ENCODE assay signal across 7 cellular contexts in the genomic region with DNA sequence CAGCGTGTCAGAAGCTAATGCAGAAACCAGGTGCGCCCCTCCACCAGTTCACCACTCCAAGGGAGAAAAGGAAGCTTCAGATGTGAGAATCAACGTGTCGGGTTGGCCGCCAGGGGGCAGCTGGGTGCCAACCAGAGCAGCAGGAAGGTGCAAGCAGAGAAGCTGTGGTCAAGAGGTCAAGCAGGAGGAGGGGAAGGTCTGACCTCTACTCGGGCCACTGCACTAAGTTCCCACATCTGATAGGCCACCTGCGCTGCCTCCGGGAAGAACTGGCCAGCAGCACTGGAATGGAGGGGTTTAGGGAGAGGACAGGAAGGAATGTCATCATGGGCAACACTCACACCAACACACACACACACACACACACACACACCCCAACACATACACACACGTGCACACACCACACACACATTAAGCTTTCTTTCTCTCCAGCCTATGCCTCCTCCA. TPM values are rescaled to one million over a fixed set of nuclear protein-coding genes. Genes with fewer than 3 reads are reported as not detected.
DNase-seq lines count a peak whose midpoint lies in the region; ATAC-seq, FAIRE-seq and TF ChIP-seq lines count a peak whose summit lies in the region.

No MANE protein-coding gene starts in this region.

- DNase-seq in GM12892 (ENCODE audit: insufficient read length) (no peak), Panc1 (ENCODE audit: low read depth, low spot score) (peak; percentile 54), foreskin fibroblast (peak; percentile 57 to 84), occipital lobe (lab: John Stamatoyannopoulos, UW) (peak; percentile 34), thoracic aorta (ENCODE audit: low spot score) (no peak)
- peak; percentile 57 for DNase-seq in activated T-helper 9 cell treated with anti-CD3 and anti-CD28 coated beads, Interleukin-2, amount 50 U/mL, for 16 hours (ENCODE audit: low read depth)

- POLR2A ChIA-PET in Panc1 (lab: Charles Lee): no interaction called here

- H3K27ac ChIP-seq in Panc1 (ENCODE audit: low read length) (no peak overlapping the region), thoracic aorta (no peak overlapping the region)

- no peaks in the 10 kb centered on the region for H3K27me3 ChIP-seq in Panc1 (ENCODE audit: control insufficient read depth, insufficient read depth, low read length)
- H3K27me3 ChIP-seq in thoracic aorta (replicated peaks; ENCODE audit: insufficient read depth): no peaks in the 10 kb centered on the region

- H3K36me3 ChIP-seq in Panc1 (ENCODE audit: control insufficient read depth, insufficient read depth, low read length) (no peaks in the 10 kb centered on the region), thoracic aorta (peaks cover 60% of the 10 kb centered on the region)

- CTCF ChIA-PET in Panc1 (lab: Charles Lee): interaction anchor here (0.6 to 2.5 kb wide), 15 partner anchors 9 to 532 kb away, joined by 3 to 48 read pairs (median 4); partner anchors contain the start of gene CCDC69

- no TSS peak for BruUV-seq in Panc1 (replicated peaks; lab: Mats Ljungman, UMichigan)

- TF ChIP-seq POLR2A in GM12892 (IDR thresholded peaks at IDR 0.05; ENCODE audit: low read depth, low read length): no peak

- intact Hi-C loops in Panc1 (cut with micrococcal nuclease; ENCODE audit: unreplicated experiment): loop anchor here (1.0 to 10.0 kb wide), 3 partner anchors 38 to 169 kb away; no protein-coding TSS in a partner anchor

- FAIRE-seq in GM12892 (lab: Jason Lieb, UNC): peak; percentile 92

- in situ Hi-C loops in Panc1 (cut with HindIII; ENCODE audit: low pct_unique_long_range_greater_than_20kb, low sequenced_read_pairs): no loop called here

- no peaks in the 10 kb centered on the region for H3K9me3 ChIP-seq in Panc1 (ENCODE audit: control insufficient read depth, insufficient read depth, low read depth, low read length)
- no peaks in the 10 kb centered on the region for H3K9me3 ChIP-seq in thoracic aorta

- H3K4me3 ChIP-seq in Panc1 (ENCODE audit: low read depth in 2 of 2, low read length in 2 of 2) (no peak overlapping the region), foreskin fibroblast (ENCODE audit: low read depth in 1 of 2, low read length in 2 of 2) (no peak overlapping the region), thoracic aorta (no peak overlapping the region)

- TF ChIP-seq CTCF in Panc1 (IDR thresholded peaks at IDR 0.05) (peak; percentile 87), foreskin fibroblast (IDR thresholded peaks at IDR 0.05; ENCODE audit: low read depth, low read length) (peak; percentile 69), thoracic aorta (IDR thresholded peaks at IDR 0.05) (peak; percentile 81)

- H3K4me1 ChIP-seq in Panc1 (ENCODE audit: control insufficient read depth, insufficient read depth, low read length): no peaks in the 10 kb centered on the region
- H3K4me1 ChIP-seq in thoracic aorta (ENCODE audit: control insufficient read depth in 1 of 2, low read depth in 2 of 2): peaks cover 0 to 17% of the 10 kb centered on the region in 2 donors

- peak; percentile 32 for ATAC-seq in HG03378 (IDR thresholded peaks at IDR 0.05; ENCODE audit: unreplicated experiment)
- ATAC-seq in Panc1: peak; percentile 90
- ATAC-seq in thoracic aorta (ENCODE audit: insufficient number of reproducible peaks, low FRiP score, low read depth): no peak

RNA-seq across cellular contexts. Expression of gene ANXA6, which starts 31.4 kb away (rescaled TPM):
- 349 TPM for polyA plus RNA-seq in GM12892 (2012; ENCODE audit: missing spikeins)
- total RNA-seq in Panc1 (2021; ENCODE audit: unreplicated experiment): 60.0 TPM
- polyA plus RNA-seq in Panc1 (2012; ENCODE audit: insufficient read length): 95.2 TPM
- 74.7 TPM for total RNA-seq in occipital lobe
- total RNA-seq in thoracic aorta: 100 to 1,000 TPM; 207 to 349 TPM

RNA-seq across cellular contexts. Expression of gene TNIP1, which starts 45.4 kb away (rescaled TPM):
- 187 TPM for polyA plus RNA-seq in GM12892 (2012; ENCODE audit: missing spikeins)
- total RNA-seq in Panc1 (2021; ENCODE audit: unreplicated experiment): 81.9 TPM
- polyA plus RNA-seq in Panc1 (2012; ENCODE audit: insufficient read length): 122 TPM
- total RNA-seq in occipital lobe: 18.1 TPM
- total RNA-seq in thoracic aorta: 100 to 1,000 TPM in 1 of 2 donors, 10 to 100 TPM in 1; 77.4 to 103 TPM

Comparison
In these comparisons a context has a peak if more than half of its experiments do, and no peak if none do; other contexts are left out.
1. DNase-seq: peak in Panc1 (single experiment), activated T-helper 9 cell treated with anti-CD3 and anti-CD28 coated beads, Interleukin-2, amount 50 U/mL, for 16 hours (single experiment), foreskin fibroblast (2 of 2) and occipital lobe (single experiment); none in GM12892 (single experiment) and thoracic aorta (single experiment).
2. Peak in every context shown above with its lines, with median percentiles within 50 percentile points of each other: CTCF ChIP-seq.